In the genomic region with DNA sequence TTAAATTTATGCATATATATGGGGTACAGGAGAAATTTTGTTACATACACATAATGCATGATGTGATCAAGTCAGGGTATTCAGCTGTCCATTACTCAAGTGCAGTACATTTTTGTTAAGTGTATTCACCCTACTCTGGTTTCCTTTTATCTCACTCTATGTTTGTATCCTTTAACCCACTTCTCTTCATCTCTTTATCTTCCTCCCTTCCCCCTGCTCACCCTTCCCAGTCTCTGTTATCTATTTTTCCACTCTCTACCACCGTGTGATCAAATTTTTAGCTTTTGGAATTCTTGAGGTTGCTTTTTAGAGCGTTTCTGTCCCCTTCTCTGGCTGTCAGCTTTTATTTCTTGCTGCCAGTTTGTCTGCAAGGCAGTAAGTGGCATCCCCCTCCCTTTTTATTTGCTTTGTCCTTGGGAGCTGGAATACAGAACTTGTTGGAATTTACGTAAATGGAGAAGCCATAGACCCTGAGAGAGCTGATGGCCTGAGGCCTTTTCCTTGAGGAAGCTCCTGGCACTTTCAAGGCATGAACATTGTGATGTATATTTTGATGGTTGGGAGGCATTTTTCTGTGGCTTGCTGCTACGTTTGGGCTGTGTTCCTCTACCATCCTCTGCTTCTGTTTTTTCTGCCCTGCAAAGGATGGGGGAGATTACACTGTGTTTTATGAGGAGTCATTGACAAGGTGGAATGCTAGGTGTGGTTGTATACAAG, we compare ENCODE assay signal across 1 cellular context.
TF ChIP-seq lines count a peak whose summit lies in the region.

No MANE protein-coding gene starts in this region.

TF ChIP-seq in WTC11, 78 proteins besides CTCF, POLR2A, EP300 and RAD21:
- TF ChIP-seq TEAD1 (CRISPR knock-in tag; IDR thresholded peaks at IDR 0.05) (peak; percentile 43; the same call in 1 of the 2 replicates), CBFB (CRISPR knock-in tag; IDR thresholded peaks at IDR 0.05; ENCODE audit: low read depth) (no peak)
